ENCODE assay signal across 9 cellular contexts in genomic region chr4:1291091-1291490, GRCh38. TPM values are rescaled to one million over a fixed set of nuclear protein-coding genes. Genes with fewer than 3 reads are reported as not detected.
DNase-seq lines count a peak whose midpoint lies in the region; ATAC-seq and TF ChIP-seq lines count a peak whose summit lies in the region.
"Had no signal": no experiment of that assay in that cellular context is flagged by ENCODE, and none has a peak within 500 bp of the region (broad histone marks: within the 10 kb centered on the region; RNA-seq: fewer than 3 reads in every experiment).

No MANE protein-coding gene starts in this region.

- H3K27me3 Mint-ChIP-seq in activated CD4-positive, alpha-beta T cell treated with anti-CD3 and anti-CD28 coated beads, Interleukin-2, amount 10 ng/mL, durations not matched to agents 24 days and 14 days: no peaks in the 10 kb centered on the region
- peaks cover 2% of the 10 kb centered on the region for H3K27me3 Mint-ChIP-seq in activated T-helper 1 cell treated with anti-CD3 and anti-CD28 coated beads, Interleukin-12 subunit alpha, Interleukin-12 subunit beta, Interleukin-2, Interleukin-4 antibody, amounts not matched to agents 30 ng/mL and 10 ng/mL and 1 ng/mL, durations not matched to agents 14 hours and 24 hours and 36 hours (ENCODE audit: insufficient read depth)

- no peak for DNase-seq in activated CD4-positive, alpha-beta T cell treated with anti-CD3 and anti-CD28 coated beads, Interleukin-2, amount 10 ng/mL, durations not matched to agents 24 days and 14 days
- DNase-seq in activated CD4-positive, alpha-beta T cell treated with anti-CD3 and anti-CD28 coated beads, Interleukin-2, amount 50 U/mL, for 48 hours: no peak
- DNase-seq in activated T-helper 1 cell treated with anti-CD3 and anti-CD28 coated beads, Interleukin-12 subunit alpha, Interleukin-12 subunit beta, Interleukin-2, Interleukin-4 antibody, amounts not matched to agents 30 ng/mL and 10 ng/mL and 1 ng/mL, durations not matched to agents 14 hours and 24 hours and 36 hours (ENCODE audit: low spot score): no peak
- DNase-seq in suprapubic skin (ENCODE audit: low spot score in 2 of 2) (peak in 1 of 2 donors; percentile 41), nucleus accumbens (lab: John Stamatoyannopoulos, UW) (no peak)
- DNase-seq: NCI-H1105 had no signal

- intact Hi-C loops in activated CD4-positive, alpha-beta T cell treated with anti-CD3 and anti-CD28 coated beads, Interleukin-2, amount 10 ng/mL, durations not matched to agents 24 days and 14 days (cut with micrococcal nuclease): no loop called here
- intact Hi-C loops in activated T-helper 1 cell treated with anti-CD3 and anti-CD28 coated beads, Interleukin-12 subunit alpha, Interleukin-12 subunit beta, Interleukin-2, Interleukin-4 antibody, amounts not matched to agents 30 ng/mL and 10 ng/mL and 1 ng/mL, durations not matched to agents 14 hours and 24 hours and 36 hours (cut with micrococcal nuclease): no loop called here

- no peak for TF ChIP-seq EP300 in suprapubic skin (IDR thresholded peaks at IDR 0.05)

- peak overlapping the region; percentile 88 for H3K9ac ChIP-seq in iPS-20b (ENCODE audit: low read depth, low read length)

- ATAC-seq in GM18519 (IDR thresholded peaks at IDR 0.05; ENCODE audit: low FRiP score, unreplicated experiment) (no peak), HG02588 (IDR thresholded peaks at IDR 0.05; ENCODE audit: unreplicated experiment) (no peak)

- no peak for TF ChIP-seq POLR2A in suprapubic skin (IDR thresholded peaks at IDR 0.05)

- H3K4me3 Mint-ChIP-seq in activated CD4-positive, alpha-beta T cell treated with anti-CD3 and anti-CD28 coated beads, Interleukin-2, amount 10 ng/mL, durations not matched to agents 24 days and 14 days: peak overlapping the region; percentile 95
- peak overlapping the region; percentile 97 for H3K4me3 Mint-ChIP-seq in activated T-helper 1 cell treated with anti-CD3 and anti-CD28 coated beads, Interleukin-12 subunit alpha, Interleukin-12 subunit beta, Interleukin-2, Interleukin-4 antibody, amounts not matched to agents 30 ng/mL and 10 ng/mL and 1 ng/mL, durations not matched to agents 14 hours and 24 hours and 36 hours

- no peaks in the 10 kb centered on the region for H3K27me3 ChIP-seq in iPS-20b (ENCODE audit: insufficient read depth, low read length)
- H3K27me3 ChIP-seq in suprapubic skin: no peaks in the 10 kb centered on the region

- H3K4me1 Mint-ChIP-seq in activated CD4-positive, alpha-beta T cell treated with anti-CD3 and anti-CD28 coated beads, Interleukin-2, amount 10 ng/mL, durations not matched to agents 24 days and 14 days: peaks cover 29% of the 10 kb centered on the region
- H3K4me1 Mint-ChIP-seq in activated T-helper 1 cell treated with anti-CD3 and anti-CD28 coated beads, Interleukin-12 subunit alpha, Interleukin-12 subunit beta, Interleukin-2, Interleukin-4 antibody, amounts not matched to agents 30 ng/mL and 10 ng/mL and 1 ng/mL, durations not matched to agents 14 hours and 24 hours and 36 hours (ENCODE audit: low read depth): peaks cover 32% of the 10 kb centered on the region

- TF ChIP-seq CTCF in suprapubic skin (IDR thresholded peaks at IDR 0.05): no peak

- peaks cover 8% of the 10 kb centered on the region for H3K4me1 ChIP-seq in iPS-20b (ENCODE audit: insufficient read depth, low read length)
- peaks cover 52% of the 10 kb centered on the region for H3K4me1 ChIP-seq in suprapubic skin

- H3K36me3 ChIP-seq in iPS-20b (ENCODE audit: insufficient read depth, low read depth, low read length) (no peaks in the 10 kb centered on the region), suprapubic skin (no peaks in the 10 kb centered on the region)

- peak overlapping the region; percentile 37 for H3K27ac Mint-ChIP-seq in activated CD4-positive, alpha-beta T cell treated with anti-CD3 and anti-CD28 coated beads, Interleukin-2, amount 10 ng/mL, durations not matched to agents 24 days and 14 days
- H3K27ac Mint-ChIP-seq in activated T-helper 1 cell treated with anti-CD3 and anti-CD28 coated beads, Interleukin-12 subunit alpha, Interleukin-12 subunit beta, Interleukin-2, Interleukin-4 antibody, amounts not matched to agents 30 ng/mL and 10 ng/mL and 1 ng/mL, durations not matched to agents 14 hours and 24 hours and 36 hours: peak overlapping the region; percentile 88

- H3K27ac ChIP-seq in iPS-20b (ENCODE audit: low read length) (no peak overlapping the region), suprapubic skin (peak overlapping the region; percentile 88)

- 61% methylated on average over 9 of the region's 9 CpGs for WGBS in suprapubic skin

- peaks cover 4% of the 10 kb centered on the region for H3K9me3 Mint-ChIP-seq in activated CD4-positive, alpha-beta T cell treated with anti-CD3 and anti-CD28 coated beads, Interleukin-2, amount 10 ng/mL, durations not matched to agents 24 days and 14 days
- H3K9me3 Mint-ChIP-seq in activated T-helper 1 cell treated with anti-CD3 and anti-CD28 coated beads, Interleukin-12 subunit alpha, Interleukin-12 subunit beta, Interleukin-2, Interleukin-4 antibody, amounts not matched to agents 30 ng/mL and 10 ng/mL and 1 ng/mL, durations not matched to agents 14 hours and 24 hours and 36 hours: peaks cover 4% of the 10 kb centered on the region

- peaks cover 11% of the 10 kb centered on the region for H3K36me3 Mint-ChIP-seq in activated CD4-positive, alpha-beta T cell treated with anti-CD3 and anti-CD28 coated beads, Interleukin-2, amount 10 ng/mL, durations not matched to agents 24 days and 14 days (ENCODE audit: low read depth)
- H3K36me3 Mint-ChIP-seq in activated T-helper 1 cell treated with anti-CD3 and anti-CD28 coated beads, Interleukin-12 subunit alpha, Interleukin-12 subunit beta, Interleukin-2, Interleukin-4 antibody, amounts not matched to agents 30 ng/mL and 10 ng/mL and 1 ng/mL, durations not matched to agents 14 hours and 24 hours and 36 hours (ENCODE audit: low read depth): no peaks in the 10 kb centered on the region

- H3K4me3 ChIP-seq in iPS-20b (ENCODE audit: low read length) (peak overlapping the region; percentile 96), suprapubic skin (peak overlapping the region; percentile 97)

- H3K9me3 ChIP-seq in iPS-20b (ENCODE audit: insufficient read depth, low read depth, low read length): peaks cover 4% of the 10 kb centered on the region; the same call in 1 of the 2 replicates
- no peaks in the 10 kb centered on the region for H3K9me3 ChIP-seq in suprapubic skin

RNA-seq across cellular contexts. Expression of gene MAEA, which starts 1.4 kb away (rescaled TPM):
- 61.3 and 62.6 TPM in 2 replicates for total RNA-seq in activated CD4-positive, alpha-beta T cell treated with anti-CD3 and anti-CD28 coated beads, Interleukin-2, amount 10 ng/mL, durations not matched to agents 24 days and 14 days
- 67.1 and 68.1 TPM in 2 replicates for total RNA-seq in activated T-helper 1 cell treated with anti-CD3 and anti-CD28 coated beads, Interleukin-12 subunit alpha, Interleukin-12 subunit beta, Interleukin-2, Interleukin-4 antibody, amounts not matched to agents 30 ng/mL and 10 ng/mL and 1 ng/mL, durations not matched to agents 14 hours and 24 hours and 36 hours
- total RNA-seq in suprapubic skin: 100 to 1,000 TPM in 1 of 4 donors, 10 to 100 TPM in 3; 58.7 to 112 (median 69.5) TPM

RNA-seq across cellular contexts. Expression of gene CTBP1, which starts 42.2 kb away (rescaled TPM):
- total RNA-seq in activated CD4-positive, alpha-beta T cell treated with anti-CD3 and anti-CD28 coated beads, Interleukin-2, amount 10 ng/mL, durations not matched to agents 24 days and 14 days: 190 and 200 TPM in 2 replicates
- total RNA-seq in activated T-helper 1 cell treated with anti-CD3 and anti-CD28 coated beads, Interleukin-12 subunit alpha, Interleukin-12 subunit beta, Interleukin-2, Interleukin-4 antibody, amounts not matched to agents 30 ng/mL and 10 ng/mL and 1 ng/mL, durations not matched to agents 14 hours and 24 hours and 36 hours: 203 and 206 TPM in 2 replicates
- total RNA-seq in suprapubic skin: 100 to 1,000 TPM; 145 to 255 (median 181) TPM

RNA-seq across cellular contexts. Expression of gene UVSSA, which starts 55.9 kb away (rescaled TPM):
- 28.3 and 28.4 TPM in 2 replicates for total RNA-seq in activated CD4-positive, alpha-beta T cell treated with anti-CD3 and anti-CD28 coated beads, Interleukin-2, amount 10 ng/mL, durations not matched to agents 24 days and 14 days
- 25.8 and 27.5 TPM in 2 replicates for total RNA-seq in activated T-helper 1 cell treated with anti-CD3 and anti-CD28 coated beads, Interleukin-12 subunit alpha, Interleukin-12 subunit beta, Interleukin-2, Interleukin-4 antibody, amounts not matched to agents 30 ng/mL and 10 ng/mL and 1 ng/mL, durations not matched to agents 14 hours and 24 hours and 36 hours
- 100 to 1,000 TPM in 1 of 4 donors, 10 to 100 TPM in 3; 16.2 to 107 (median 24.9) TPM for total RNA-seq in suprapubic skin
